In genomic region chr6:25991785-25992412, GRCh38 we compare ENCODE assay signal across 8 cellular contexts. TPM values are rescaled to one million over a fixed set of nuclear protein-coding genes. Genes with fewer than 3 reads are reported as not detected.
DNase-seq lines count a peak whose midpoint lies in the region; ATAC-seq, FAIRE-seq and TF ChIP-seq lines count a peak whose summit lies in the region.

No MANE protein-coding gene starts in this region.

- H3K9me3 ChIP-seq in kidney (ENCODE audit: control insufficient read depth in 1 of 2, low read length in 2 of 2) = no peaks in the 10 kb centered on the region

- H3K4me3 ChIP-seq in choroid plexus epithelial cell (ENCODE audit: low read depth, low read length) (peak overlapping the region; percentile 77), kidney (ENCODE audit: low read length in 2 of 2) (peak overlapping the region; percentile 79 to 80)

- no peak for FAIRE-seq in kidney (lab: Jason Lieb, UNC)

- TF ChIP-seq CTCF in choroid plexus epithelial cell (conservative IDR thresholded peaks at IDR 0.05; ENCODE audit: low read depth, low read length) = no peak
- no peak for TF ChIP-seq CTCF in kidney (IDR thresholded peaks at IDR 0.05; ENCODE audit: borderline replicate concordance, extremely low read depth, insufficient read depth)

- no peaks in the 10 kb centered on the region for H3K4me1 ChIP-seq in kidney (ENCODE audit: control insufficient read depth in 1 of 2, insufficient read depth in 1 of 2, low read depth in 1 of 2, low read length in 2 of 2)

- peak overlapping the region; percentile 77 to 91 for H3K9ac ChIP-seq in kidney (ENCODE audit: low read length in 2 of 2)

- peak overlapping the region; percentile 87 to 90 for H3K27ac ChIP-seq in kidney (ENCODE audit: low read depth in 2 of 2, low read length in 2 of 2)

- intact Hi-C loops in kidney (cut with DNase I) = no loop called here

- H3K36me3 ChIP-seq in kidney (ENCODE audit: control insufficient read depth in 1 of 2, insufficient read depth in 2 of 2, low read length in 2 of 2) = peaks cover 0 to 5% of the 10 kb centered on the region in 2 donors

- ATAC-seq in HG03025 (IDR thresholded peaks at IDR 0.05; ENCODE audit: low FRiP score, unreplicated experiment) = peak; percentile 41
- ATAC-seq in activated CD4-positive, CD25-positive, alpha-beta regulatory T cell treated with anti-CD3 and anti-CD28 coated beads, Interleukin-2, amount 50 U/mL, for 24 hours = peak; percentile 21 to 25

- peak; percentile 25 for DNase-seq in NK-92 treated with Interleukin-12 subunit alpha and Interleukin-12 subunit beta, amount 100 ng/mL, for 24 hours (lab: John Stamatoyannopoulos, UW)
- DNase-seq in NK-92 (lab: John Stamatoyannopoulos, UW; ENCODE audit: unreplicated experiment) (no peak), NCI-H2171 treated with DMSO at 0.1 percent for 48 hours (lab: John Stamatoyannopoulos, UW) (peak; percentile 45), choroid plexus epithelial cell (ENCODE audit: low read depth) (peak; percentile 69), kidney (peak; percentile 92)
- peak; percentile 10 to 30 for DNase-seq in stimulated activated CD4-positive, alpha-beta T cell treated with anti-CD3 and anti-CD28 coated beads, Interleukin-12 subunit alpha, Interleukin-12 subunit beta, amount 100 ng/mL, for 24 hours (ENCODE audit: low read depth in 2 of 2)

RNA-seq across cellular contexts. Expression of gene TRIM38, which starts 29.3 kb away (rescaled TPM):
- 27.9 TPM for total RNA-seq in kidney
- polyA plus RNA-seq in kidney (ENCODE audit: insufficient read depth, low read depth, low replicate concordance) = 12.2 TPM
